ENCODE assay signal across 9 cellular contexts in the genomic region with DNA sequence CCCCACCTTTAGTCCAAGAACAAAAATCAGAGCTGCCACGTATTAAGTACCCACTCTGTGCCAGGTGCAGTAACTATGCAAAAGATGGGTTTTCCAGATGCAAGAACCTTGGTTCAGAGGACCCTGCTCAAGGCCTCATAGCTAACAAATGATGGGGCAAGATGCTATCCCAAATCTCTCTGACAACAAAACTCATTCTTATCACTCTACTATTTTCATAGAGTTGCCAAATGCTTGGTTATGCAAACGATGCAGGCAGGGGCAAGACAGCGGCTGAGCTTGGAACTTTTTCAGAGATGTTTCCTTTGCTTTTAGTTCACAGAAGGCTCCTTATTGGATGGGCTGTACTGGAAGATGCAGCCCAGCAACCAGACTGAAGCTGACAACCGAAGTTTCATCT.
"Had no signal": no experiment of that assay in that cellular context is flagged by ENCODE, and none has a peak within 500 bp of the region (broad histone marks: within the 10 kb centered on the region; RNA-seq: fewer than 3 reads in every experiment).

No MANE protein-coding gene starts in this region.

- H3K9me3 Mint-ChIP-seq: GM23338, H9, HFFc6 had no signal

- H3K4me3 Mint-ChIP-seq: GM23338, H9, HFFc6 had no signal

- H3K27ac ChIP-seq: GM23248 had no signal

- DNase-seq: GM23248, GOT3, H7, H9, HCEC 1CT, HFFc6 had no signal

- H2AFZ ChIP-seq: GM23248, GM23338 had no signal

- H3K4me3 ChIP-seq: GM23248, GM23338, HAP-1 had no signal

- ATAC-seq: GM23338, HCT116 had no signal

- H3K27ac Mint-ChIP-seq: GM23338, H9, HFFc6 had no signal

- H3K9ac ChIP-seq: GM23248 had no signal

- H3K9me3 ChIP-seq: HAP-1 had no signal

- H3K4me1 ChIP-seq: HAP-1 had no signal

- H3K4me2 ChIP-seq: GM23338 had no signal

- H3K4me1 Mint-ChIP-seq: GM23338, H9 had no signal
